In genomic region chr1:243896313-243896712, GRCh38 we compare ENCODE assay signal across 34 cellular contexts.
"Had no signal": no experiment of that assay in that cellular context is flagged by ENCODE, and none has a peak within 500 bp of the region (broad histone marks: within the 10 kb centered on the region; RNA-seq: fewer than 3 reads in every experiment).

No MANE protein-coding gene starts in this region.

- H3K27me3 ChIP-seq: ascending aorta, cardiac muscle cell had no signal

- DNase-seq: activated B cell treated with CpG ODN at 0.5 μM for 24 hours; activated CD4-positive, alpha-beta memory T cell treated with anti-CD3 and anti-CD28 coated beads for 36 hours; activated CD4-positive, alpha-beta T cell treated with anti-CD3 and anti-CD28 coated beads for 4 hours; activated CD4-positive, alpha-beta T cell treated with anti-CD3 and anti-CD28 coated beads, Interleukin-2, amount 10 ng/mL, durations not matched to agents 24 days and 14 days; activated CD4-positive, alpha-beta T cell treated with anti-CD3 and anti-CD28 coated beads, Interleukin-2, amount 50 U/mL, for 1 hour; activated CD4-positive, alpha-beta T cell treated with anti-CD3 and anti-CD28 coated beads, Interleukin-2, amount 50 U/mL, for 4 hours; activated CD4-positive, CD25-positive, alpha-beta regulatory T cell treated with anti-CD3 and anti-CD28 coated beads, Interleukin-2, amount 50 U/mL, for 72 hours; activated CD8-positive, alpha-beta memory T cell treated with anti-CD3 and anti-CD28 coated beads, Interleukin-2, amount 50 U/mL, for 4 hours; activated CD8-positive, alpha-beta T cell treated with anti-CD3 and anti-CD28 coated beads for 36 hours; activated effector memory CD4-positive, alpha-beta T cell treated with Interleukin-2 at 50 U/mL for 16 hours; activated gamma-delta T cell; activated naive CD4-positive, alpha-beta T cell treated with anti-CD3 and anti-CD28 coated beads, Interleukin-2, amount 10 ng/mL, durations not matched to agents 7 days and 5 days; activated naive CD4-positive, alpha-beta T cell treated with Interleukin-2 at 50 U/mL for 16 hours; activated naive CD8-positive, alpha-beta T cell treated with anti-CD3 and anti-CD28 coated beads, Interleukin-2, amount 10 ng/mL, durations not matched to agents 7 days and 5 days; activated naive CD8-positive, alpha-beta T cell treated with anti-CD3 and anti-CD28 coated beads, Interleukin-2, amount 50 U/mL, for 24 hours; activated T-cell treated with anti-CD3 and anti-CD28 coated beads for 4 hours; activated T-cell treated with anti-CD3 and anti-CD28 coated beads, Interleukin-2, amount 50 U/mL, for 1 hour; activated T-cell treated with anti-CD3 and anti-CD28 coated beads, Interleukin-2, amount 50 U/mL, for 4 hours; activated T-cell treated with anti-CD3 and anti-CD28 coated beads, Interleukin-2, amount 50 U/mL, for 72 hours; amygdala; anterior cingulate cortex; caudate nucleus; cerebellar nuclear complex; T-helper 2 cell; T-helper 9 cell had no signal

- H3K4me3 Mint-ChIP-seq: activated B cell treated with CpG ODN at 0.5 μM for 24 hours; activated CD4-positive, alpha-beta memory T cell treated with anti-CD3 and anti-CD28 coated beads for 36 hours; activated CD4-positive, alpha-beta T cell treated with anti-CD3 and anti-CD28 coated beads, Interleukin-2, amount 10 ng/mL, durations not matched to agents 24 days and 14 days; activated CD8-positive, alpha-beta T cell treated with anti-CD3 and anti-CD28 coated beads for 36 hours; activated naive CD4-positive, alpha-beta T cell treated with anti-CD3 and anti-CD28 coated beads, Interleukin-2, amount 10 ng/mL, durations not matched to agents 7 days and 5 days; activated naive CD4-positive, alpha-beta T cell treated with anti-CD3 and anti-CD28 coated beads, Interleukin-2, amount 50 U/mL, for 24 hours; activated naive CD8-positive, alpha-beta T cell; activated naive CD8-positive, alpha-beta T cell treated with anti-CD3 and anti-CD28 coated beads, Interleukin-2, amount 10 ng/mL, durations not matched to agents 7 days and 5 days; activated naive CD8-positive, alpha-beta T cell treated with anti-CD3 and anti-CD28 coated beads, Interleukin-2, amount 50 U/mL, for 24 hours; activated T-cell treated with anti-CD3 and anti-CD28 coated beads, Interleukin-2, amount 50 U/mL, for 4 hours; activated T-cell treated with anti-CD3 and anti-CD28 coated beads, Interleukin-2, amount 50 U/mL, for 72 hours; activated T-helper 1 cell treated with anti-CD3 and anti-CD28 coated beads, Interleukin-12 subunit alpha, Interleukin-12 subunit beta, Interleukin-2, Interleukin-4 antibody, amounts not matched to agents 30 ng/mL and 10 ng/mL and 1 ng/mL, durations not matched to agents 14 hours and 24 hours and 36 hours; brain; central memory CD8-positive, alpha-beta T cell; T-helper 2 cell treated with Interferon-gamma antibody and Interleukin-4, amounts not matched to agents 5 μg/mL and 100 μg/mL, for 36 hours had no signal

- H3K4me1 ChIP-seq: ascending aorta had no signal

- H3K9me3 ChIP-seq: ascending aorta had no signal

- H3K27ac ChIP-seq: ascending aorta, cardiac muscle cell had no signal

- H3K36me3 Mint-ChIP-seq: activated CD4-positive, alpha-beta memory T cell treated with anti-CD3 and anti-CD28 coated beads for 36 hours; activated naive CD4-positive, alpha-beta T cell treated with anti-CD3 and anti-CD28 coated beads, Interleukin-2, amount 10 ng/mL, durations not matched to agents 7 days and 5 days; activated naive CD4-positive, alpha-beta T cell treated with anti-CD3 and anti-CD28 coated beads, Interleukin-2, amount 50 U/mL, for 24 hours; activated naive CD8-positive, alpha-beta T cell; activated naive CD8-positive, alpha-beta T cell treated with anti-CD3 and anti-CD28 coated beads, Interleukin-2, amount 10 ng/mL, durations not matched to agents 7 days and 5 days; brain had no signal

- H3K27me3 Mint-ChIP-seq: activated naive CD4-positive, alpha-beta T cell treated with anti-CD3 and anti-CD28 coated beads, Interleukin-2, amount 10 ng/mL, durations not matched to agents 7 days and 5 days; activated naive CD4-positive, alpha-beta T cell treated with anti-CD3 and anti-CD28 coated beads, Interleukin-2, amount 50 U/mL, for 24 hours; brain had no signal

- H3K36me3 ChIP-seq: ascending aorta, cardiac muscle cell had no signal

- H3K4me1 Mint-ChIP-seq: activated B cell treated with CpG ODN at 0.5 μM for 24 hours; activated CD4-positive, alpha-beta T cell treated with anti-CD3 and anti-CD28 coated beads, Interleukin-2, amount 10 ng/mL, durations not matched to agents 24 days and 14 days; activated naive CD4-positive, alpha-beta T cell treated with anti-CD3 and anti-CD28 coated beads, Interleukin-2, amount 10 ng/mL, durations not matched to agents 7 days and 5 days; activated naive CD4-positive, alpha-beta T cell treated with anti-CD3 and anti-CD28 coated beads, Interleukin-2, amount 50 U/mL, for 24 hours; activated naive CD8-positive, alpha-beta T cell treated with anti-CD3 and anti-CD28 coated beads, Interleukin-2, amount 10 ng/mL, durations not matched to agents 7 days and 5 days; activated naive CD8-positive, alpha-beta T cell treated with anti-CD3 and anti-CD28 coated beads, Interleukin-2, amount 50 U/mL, for 24 hours; brain; central memory CD8-positive, alpha-beta T cell had no signal

- H3K4me3 ChIP-seq: ascending aorta, cardiac muscle cell had no signal

- ATAC-seq: activated CD8-positive, alpha-beta T cell treated with anti-CD3 and anti-CD28 coated beads for 36 hours; activated naive CD8-positive, alpha-beta T cell treated with anti-CD3 and anti-CD28 coated beads, Interleukin-2, amount 50 U/mL, for 24 hours; activated T-cell treated with anti-CD3 and anti-CD28 coated beads, Interleukin-2, amount 50 U/mL, for 4 hours; activated T-cell treated with anti-CD3 and anti-CD28 coated beads, Interleukin-2, amount 50 U/mL, for 72 hours had no signal

- H3K9me3 Mint-ChIP-seq: activated B cell treated with CpG ODN at 0.5 μM for 24 hours; activated CD4-positive, alpha-beta memory T cell treated with anti-CD3 and anti-CD28 coated beads for 36 hours; activated CD4-positive, alpha-beta T cell treated with anti-CD3 and anti-CD28 coated beads, Interleukin-2, amount 10 ng/mL, durations not matched to agents 24 days and 14 days; activated CD8-positive, alpha-beta T cell treated with anti-CD3 and anti-CD28 coated beads for 36 hours; activated naive CD4-positive, alpha-beta T cell treated with anti-CD3 and anti-CD28 coated beads, Interleukin-2, amount 10 ng/mL, durations not matched to agents 7 days and 5 days; activated naive CD4-positive, alpha-beta T cell treated with anti-CD3 and anti-CD28 coated beads, Interleukin-2, amount 50 U/mL, for 24 hours; activated naive CD8-positive, alpha-beta T cell treated with anti-CD3 and anti-CD28 coated beads, Interleukin-2, amount 10 ng/mL, durations not matched to agents 7 days and 5 days; activated naive CD8-positive, alpha-beta T cell treated with anti-CD3 and anti-CD28 coated beads, Interleukin-2, amount 50 U/mL, for 24 hours; activated T-cell treated with anti-CD3 and anti-CD28 coated beads, Interleukin-2, amount 50 U/mL, for 4 hours; activated T-cell treated with anti-CD3 and anti-CD28 coated beads, Interleukin-2, amount 50 U/mL, for 72 hours; activated T-helper 1 cell treated with anti-CD3 and anti-CD28 coated beads, Interleukin-12 subunit alpha, Interleukin-12 subunit beta, Interleukin-2, Interleukin-4 antibody, amounts not matched to agents 30 ng/mL and 10 ng/mL and 1 ng/mL, durations not matched to agents 14 hours and 24 hours and 36 hours; activated T-helper 2 cell treated with anti-CD3 and anti-CD28 coated beads, Interferon-gamma antibody, Interleukin-2, Interleukin-4, amounts not matched to agents 10 μg/mL and 5 μg/mL and 100 μg/mL, durations not matched to agents 14 hours and 24 hours and 36 hours; brain; central memory CD8-positive, alpha-beta T cell; T-helper 2 cell treated with Interferon-gamma antibody and Interleukin-4, amounts not matched to agents 5 μg/mL and 100 μg/mL, for 36 hours had no signal

- H3K27ac Mint-ChIP-seq: activated B cell treated with CpG ODN at 0.5 μM for 24 hours; activated CD4-positive, alpha-beta memory T cell treated with anti-CD3 and anti-CD28 coated beads for 36 hours; activated CD4-positive, alpha-beta T cell treated with anti-CD3 and anti-CD28 coated beads, Interleukin-2, amount 10 ng/mL, durations not matched to agents 24 days and 14 days; activated CD8-positive, alpha-beta T cell treated with anti-CD3 and anti-CD28 coated beads for 36 hours; activated naive CD4-positive, alpha-beta T cell treated with anti-CD3 and anti-CD28 coated beads, Interleukin-2, amount 10 ng/mL, durations not matched to agents 7 days and 5 days; activated naive CD4-positive, alpha-beta T cell treated with anti-CD3 and anti-CD28 coated beads, Interleukin-2, amount 50 U/mL, for 24 hours; activated naive CD8-positive, alpha-beta T cell; activated naive CD8-positive, alpha-beta T cell treated with anti-CD3 and anti-CD28 coated beads, Interleukin-2, amount 10 ng/mL, durations not matched to agents 7 days and 5 days; activated naive CD8-positive, alpha-beta T cell treated with anti-CD3 and anti-CD28 coated beads, Interleukin-2, amount 50 U/mL, for 24 hours; activated T-cell treated with anti-CD3 and anti-CD28 coated beads, Interleukin-2, amount 50 U/mL, for 72 hours; activated T-helper 1 cell treated with anti-CD3 and anti-CD28 coated beads, Interleukin-12 subunit alpha, Interleukin-12 subunit beta, Interleukin-2, Interleukin-4 antibody, amounts not matched to agents 30 ng/mL and 10 ng/mL and 1 ng/mL, durations not matched to agents 14 hours and 24 hours and 36 hours; activated T-helper 2 cell treated with anti-CD3 and anti-CD28 coated beads, Interferon-gamma antibody, Interleukin-2, Interleukin-4, amounts not matched to agents 10 μg/mL and 5 μg/mL and 100 μg/mL, durations not matched to agents 14 hours and 24 hours and 36 hours; brain; T-helper 2 cell treated with Interferon-gamma antibody and Interleukin-4, amounts not matched to agents 5 μg/mL and 100 μg/mL, for 36 hours had no signal
